31 cellular contexts compared by ENCODE assay signal in the genomic region with DNA sequence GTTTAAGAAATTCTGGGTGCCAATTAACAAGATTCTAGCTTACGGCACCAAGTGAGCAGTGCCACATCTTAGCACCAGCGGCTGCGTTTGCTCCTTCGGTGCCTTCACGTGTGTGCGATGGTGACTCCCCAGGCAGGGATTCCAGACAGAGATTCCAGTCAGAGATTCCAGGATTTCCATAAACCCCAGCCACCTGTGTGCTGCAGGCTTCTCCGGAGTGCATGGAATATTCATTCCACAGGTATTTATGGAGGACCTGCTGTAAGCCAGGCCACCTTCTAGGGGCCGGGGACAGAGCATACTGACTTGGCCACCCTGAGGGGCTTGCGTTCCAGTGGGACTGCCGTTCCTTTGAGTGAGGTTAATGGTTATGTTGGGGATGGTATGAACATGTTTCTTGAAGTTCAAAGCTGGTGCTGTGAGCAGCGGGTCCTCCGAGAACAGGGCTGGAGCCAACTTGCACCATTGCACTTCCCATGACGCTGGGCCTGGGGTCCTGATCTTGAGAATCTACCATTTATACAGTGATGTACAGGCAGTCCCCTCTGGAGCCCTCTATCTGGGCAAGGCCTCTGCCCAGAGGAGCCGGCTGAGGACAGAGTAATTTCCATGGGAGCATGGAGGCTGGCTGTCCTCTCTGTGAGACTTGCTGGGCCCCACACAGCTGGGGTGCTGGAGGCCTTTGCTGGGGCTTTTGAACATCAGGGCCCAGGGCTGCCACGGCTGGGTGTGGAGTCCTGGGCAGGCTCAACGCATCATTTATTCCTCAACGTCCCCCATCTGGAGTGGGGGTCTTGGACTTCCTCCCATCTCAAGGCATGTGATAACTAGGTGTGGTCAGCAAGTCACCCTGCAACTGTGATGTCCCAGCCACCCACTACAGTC. TPM values are rescaled to one million over a fixed set of nuclear protein-coding genes. Genes with fewer than 3 reads are reported as not detected.
"Had no signal": no experiment of that assay in that cellular context is flagged by ENCODE, and none has a peak within 500 bp of the region (broad histone marks: within the 10 kb centered on the region; RNA-seq: fewer than 3 reads in every experiment).

No MANE protein-coding gene starts in this region.

- H3K27me3 Mint-ChIP-seq: activated B cell treated with CpG ODN at 0.5 μM for 24 hours; activated CD4-positive, alpha-beta memory T cell treated with anti-CD3 and anti-CD28 coated beads for 36 hours; activated naive CD4-positive, alpha-beta T cell treated with anti-CD3 and anti-CD28 coated beads, Interleukin-2, amount 50 U/mL, for 24 hours; activated naive CD8-positive, alpha-beta T cell treated with anti-CD3 and anti-CD28 coated beads, Interleukin-2, amount 10 ng/mL, durations not matched to agents 7 days and 5 days had no signal

- H3K27ac ChIP-seq: ascending aorta, cardiac muscle cell, KMS-11, SJCRH30, SK-N-MC had no signal

- H3K4me3 Mint-ChIP-seq: activated B cell treated with CpG ODN at 0.5 μM for 24 hours; activated CD4-positive, alpha-beta memory T cell treated with anti-CD3 and anti-CD28 coated beads for 36 hours; activated naive CD4-positive, alpha-beta T cell treated with anti-CD3 and anti-CD28 coated beads, Interleukin-2, amount 50 U/mL, for 24 hours; activated naive CD8-positive, alpha-beta T cell treated with anti-CD3 and anti-CD28 coated beads, Interleukin-2, amount 10 ng/mL, durations not matched to agents 7 days and 5 days; activated T-cell treated with anti-CD3 and anti-CD28 coated beads, Interleukin-2, amount 50 U/mL, for 72 hours; T-helper 1 cell treated with Interleukin-12 subunit alpha and Interleukin-12 subunit beta and Interleukin-4 antibody, amounts not matched to agents 30 μg/mL and 1 μg/mL, for 36 hours; T-helper 2 cell treated with Interferon-gamma antibody and Interleukin-4, amounts not matched to agents 5 μg/mL and 100 μg/mL, for 36 hours had no signal

- H3K4me2 ChIP-seq: KMS-11 had no signal

- ATAC-seq: activated T-cell treated with anti-CD3 and anti-CD28 coated beads, Interleukin-2, amount 50 U/mL, for 72 hours; Panc1 had no signal

- H3K9ac ChIP-seq: KMS-11 had no signal

- H3K4me1 Mint-ChIP-seq: activated B cell treated with CpG ODN at 0.5 μM for 24 hours; activated naive CD4-positive, alpha-beta T cell treated with anti-CD3 and anti-CD28 coated beads, Interleukin-2, amount 50 U/mL, for 24 hours; activated naive CD8-positive, alpha-beta T cell treated with anti-CD3 and anti-CD28 coated beads, Interleukin-2, amount 10 ng/mL, durations not matched to agents 7 days and 5 days had no signal

- H3K36me3 Mint-ChIP-seq: activated CD4-positive, alpha-beta memory T cell treated with anti-CD3 and anti-CD28 coated beads for 36 hours; activated naive CD4-positive, alpha-beta T cell treated with anti-CD3 and anti-CD28 coated beads, Interleukin-2, amount 50 U/mL, for 24 hours; activated naive CD8-positive, alpha-beta T cell treated with anti-CD3 and anti-CD28 coated beads, Interleukin-2, amount 10 ng/mL, durations not matched to agents 7 days and 5 days had no signal

- H3K9me3 ChIP-seq: ascending aorta, SJCRH30 had no signal

- H3K4me3 ChIP-seq: ascending aorta, cardiac muscle cell, SJCRH30, SK-N-MC had no signal

- H3K4me1 ChIP-seq: ascending aorta, SJCRH30 had no signal

- H3K9me3 Mint-ChIP-seq: activated B cell treated with CpG ODN at 0.5 μM for 24 hours; activated CD4-positive, alpha-beta memory T cell treated with anti-CD3 and anti-CD28 coated beads for 36 hours; activated naive CD4-positive, alpha-beta T cell treated with anti-CD3 and anti-CD28 coated beads, Interleukin-2, amount 50 U/mL, for 24 hours; activated naive CD8-positive, alpha-beta T cell treated with anti-CD3 and anti-CD28 coated beads, Interleukin-2, amount 10 ng/mL, durations not matched to agents 7 days and 5 days; activated T-cell treated with anti-CD3 and anti-CD28 coated beads, Interleukin-2, amount 50 U/mL, for 72 hours; activated T-helper 2 cell treated with anti-CD3 and anti-CD28 coated beads, Interferon-gamma antibody, Interleukin-2, Interleukin-4, amounts not matched to agents 10 μg/mL and 5 μg/mL and 100 μg/mL, durations not matched to agents 14 hours and 24 hours and 36 hours; T-helper 1 cell treated with Interleukin-12 subunit alpha and Interleukin-12 subunit beta and Interleukin-4 antibody, amounts not matched to agents 30 μg/mL and 1 μg/mL, for 36 hours; T-helper 2 cell treated with Interferon-gamma antibody and Interleukin-4, amounts not matched to agents 5 μg/mL and 100 μg/mL, for 36 hours had no signal

- H3K36me3 ChIP-seq: ascending aorta, cardiac muscle cell, SJCRH30 had no signal

- H3K27me3 ChIP-seq: ascending aorta, cardiac muscle cell had no signal

- H3K27ac Mint-ChIP-seq: activated B cell treated with CpG ODN at 0.5 μM for 24 hours; activated CD4-positive, alpha-beta memory T cell treated with anti-CD3 and anti-CD28 coated beads for 36 hours; activated naive CD4-positive, alpha-beta T cell treated with anti-CD3 and anti-CD28 coated beads, Interleukin-2, amount 50 U/mL, for 24 hours; activated naive CD8-positive, alpha-beta T cell treated with anti-CD3 and anti-CD28 coated beads, Interleukin-2, amount 10 ng/mL, durations not matched to agents 7 days and 5 days; activated T-cell treated with anti-CD3 and anti-CD28 coated beads, Interleukin-2, amount 50 U/mL, for 72 hours; activated T-helper 2 cell treated with anti-CD3 and anti-CD28 coated beads, Interferon-gamma antibody, Interleukin-2, Interleukin-4, amounts not matched to agents 10 μg/mL and 5 μg/mL and 100 μg/mL, durations not matched to agents 14 hours and 24 hours and 36 hours; T-helper 1 cell treated with Interleukin-12 subunit alpha and Interleukin-12 subunit beta and Interleukin-4 antibody, amounts not matched to agents 30 μg/mL and 1 μg/mL, for 36 hours; T-helper 2 cell treated with Interferon-gamma antibody and Interleukin-4, amounts not matched to agents 5 μg/mL and 100 μg/mL, for 36 hours had no signal

- DNase-seq: activated B cell treated with CpG ODN at 0.5 μM for 24 hours; activated CD4-positive, alpha-beta memory T cell treated with anti-CD3 and anti-CD28 coated beads for 36 hours; activated CD4-positive, alpha-beta T cell treated with anti-CD3 and anti-CD28 coated beads for 4 hours; activated CD4-positive, alpha-beta T cell treated with anti-CD3 and anti-CD28 coated beads, Interleukin-2, amount 50 U/mL, for 1 hour; activated CD4-positive, CD25-positive, alpha-beta regulatory T cell treated with anti-CD3 and anti-CD28 coated beads, Interleukin-2, amount 50 U/mL, for 72 hours; activated gamma-delta T cell; activated naive CD4-positive, alpha-beta T cell treated with Interleukin-2 at 50 U/mL for 16 hours; activated naive CD8-positive, alpha-beta T cell treated with anti-CD3 and anti-CD28 coated beads, Interleukin-2, amount 10 ng/mL, durations not matched to agents 7 days and 5 days; activated T-cell treated with anti-CD3 and anti-CD28 coated beads, Interleukin-2, amount 50 U/mL, for 1 hour; activated T-cell treated with anti-CD3 and anti-CD28 coated beads, Interleukin-2, amount 50 U/mL, for 72 hours; amygdala; NCI-H1092 treated with DMSO at 0.1 percent for 48 hours; NCI-H1417; NCI-H146; NCI-H187; NCI-H2081; NCI-H226; NCI-H446 treated with DMSO at 0.1 percent for 48 hours; NCI-H524; SHP77; SJCRH30 had no signal

RNA-seq across cellular contexts. Expression of a gene that starts 58.8 kb away (rescaled TPM):
- total RNA-seq: activated B cell treated with CpG ODN at 0.5 μM for 24 hours; activated CD4-positive, alpha-beta memory T cell treated with anti-CD3 and anti-CD28 coated beads for 36 hours; activated naive CD8-positive, alpha-beta T cell treated with anti-CD3 and anti-CD28 coated beads, Interleukin-2, amount 10 ng/mL, durations not matched to agents 7 days and 5 days; activated T-helper 2 cell treated with anti-CD3 and anti-CD28 coated beads, Interferon-gamma antibody, Interleukin-2, Interleukin-4, amounts not matched to agents 10 μg/mL and 5 μg/mL and 100 μg/mL, durations not matched to agents 14 hours and 24 hours and 36 hours; cardiac muscle cell; M059J; SJCRH30 had no signal
- polyA plus RNA-seq: cardiac muscle cell had no signal
